ENCODE assay signal across 8 cellular contexts in the genomic region with DNA sequence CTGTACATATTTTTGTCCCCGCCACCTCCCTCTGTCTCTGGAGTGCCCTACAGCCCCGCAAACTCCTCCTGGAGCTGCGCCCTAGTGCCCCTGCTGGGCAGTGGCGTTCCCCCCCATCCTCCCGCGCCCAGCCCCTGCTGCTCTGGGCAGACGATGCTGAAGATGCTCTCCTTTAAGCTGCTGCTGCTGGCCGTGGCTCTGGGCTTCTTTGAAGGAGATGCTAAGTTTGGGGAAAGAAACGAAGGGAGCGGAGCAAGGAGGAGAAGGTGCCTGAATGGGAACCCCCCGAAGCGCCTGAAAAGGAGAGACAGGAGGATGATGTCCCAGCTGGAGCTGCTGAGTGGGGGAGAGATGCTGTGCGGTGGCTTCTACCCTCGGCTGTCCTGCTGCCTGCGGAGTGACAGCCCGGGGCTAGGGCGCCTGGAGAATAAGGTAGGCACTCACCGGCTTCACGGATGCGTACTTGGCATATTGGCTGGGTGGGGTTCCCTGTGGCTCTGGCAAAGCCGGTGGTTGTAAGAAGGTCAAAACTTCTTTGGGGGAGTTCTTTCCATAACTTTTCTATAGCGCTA. TPM values are rescaled to one million over a fixed set of nuclear protein-coding genes. Genes with fewer than 3 reads are reported as not detected.
DNase-seq lines count a peak whose midpoint lies in the region; ATAC-seq, FAIRE-seq and TF ChIP-seq lines count a peak whose summit lies in the region.

No MANE protein-coding gene starts in this region.

- peak; percentile 56 for DNase-seq in ELR (ENCODE audit: low read depth)
- no peak for DNase-seq in ascending aorta (ENCODE audit: low spot score in 2 of 2)
- no peak for DNase-seq in keratinocyte (ENCODE audit: low read depth, low spot score)
- no peak for DNase-seq in RKO (ENCODE audit: low spot score)

- H3K4me1 Mint-ChIP-seq in stimulated activated memory B cell treated with anti-CD40 and anti-IgM and Interleukin-4, amounts not matched to agents 10 μg/mL and 1 μg/mL and 100 μg/mL, for 72 hours = peaks cover 15% of the 10 kb centered on the region

- no peak overlapping the region for H3K9ac ChIP-seq in keratinocyte (ENCODE audit: control insufficient read depth, extremely low read depth, insufficient read depth, low read length)

- H3K36me3 ChIP-seq in ascending aorta (no peaks in the 10 kb centered on the region), keratinocyte (ENCODE audit: control insufficient read depth in 2 of 2, extremely low read depth in 1 of 2, insufficient read depth in 2 of 2, low read length in 2 of 2) (no peaks in the 10 kb centered on the region)

- H3K4me2 ChIP-seq in keratinocyte (ENCODE audit: control insufficient read depth, extremely low read depth, insufficient read depth, low read depth, low read length) = peak overlapping the region; percentile 75

- no peak overlapping the region for H3K27ac Mint-ChIP-seq in stimulated activated memory B cell treated with anti-CD40 and anti-IgM and Interleukin-4, amounts not matched to agents 10 μg/mL and 1 μg/mL and 100 μg/mL, for 72 hours

- H2AFZ ChIP-seq in keratinocyte (ENCODE audit: control insufficient read depth, low read length) = peak overlapping the region; percentile 91

- H3K4me3 Mint-ChIP-seq in stimulated activated memory B cell treated with anti-CD40 and anti-IgM and Interleukin-4, amounts not matched to agents 10 μg/mL and 1 μg/mL and 100 μg/mL, for 72 hours = peak overlapping the region; percentile 63

- H3K79me2 ChIP-seq in keratinocyte (ENCODE audit: control insufficient read depth, insufficient read depth, low read length) = no peaks in the 10 kb centered on the region

- H3K4me1 ChIP-seq in ascending aorta (peaks cover 0 to 10% of the 10 kb centered on the region in 2 donors), keratinocyte (ENCODE audit: control insufficient read depth, extremely low read depth, insufficient read depth, low read length) (peaks cover 12% of the 10 kb centered on the region)

- H3K27me3 ChIP-seq in ascending aorta (no peaks in the 10 kb centered on the region), keratinocyte (ENCODE audit: control insufficient read depth, extremely low read depth, insufficient read depth, low read length) (peaks cover 34% of the 10 kb centered on the region)

- H3K9me3 ChIP-seq in ascending aorta = no peaks in the 10 kb centered on the region
- no peaks in the 10 kb centered on the region for H3K9me3 ChIP-seq in keratinocyte (ENCODE audit: control insufficient read depth, low read depth, low read length)

- ATAC-seq in HG02884 (IDR thresholded peaks at IDR 0.05; ENCODE audit: unreplicated experiment) (peak; percentile 31), HG03097 (IDR thresholded peaks at IDR 0.05; ENCODE audit: low FRiP score, unreplicated experiment) (no peak), HG03378 (IDR thresholded peaks at IDR 0.05; ENCODE audit: unreplicated experiment) (no peak)
- ATAC-seq in stimulated activated memory B cell treated with anti-CD40 and anti-IgM and Interleukin-4, amounts not matched to agents 10 μg/mL and 1 μg/mL and 100 μg/mL, for 72 hours = no peak

- H4K20me1 ChIP-seq in keratinocyte (ENCODE audit: control insufficient read depth, extremely low read depth, insufficient read depth, low read length) = no peaks in the 10 kb centered on the region

- H3K27me3 Mint-ChIP-seq in stimulated activated memory B cell treated with anti-CD40 and anti-IgM and Interleukin-4, amounts not matched to agents 10 μg/mL and 1 μg/mL and 100 μg/mL, for 72 hours = peaks cover 40% of the 10 kb centered on the region

- TF ChIP-seq CTCF in ascending aorta (IDR thresholded peaks at IDR 0.05) = peak in 1 of 3 experiments; percentile 11
- TF ChIP-seq CTCF in keratinocyte (optimal IDR thresholded peaks at IDR 0.05 in 1 of 3, IDR thresholded peaks at IDR 0.05 in 1 of 3, conservative IDR thresholded peaks at IDR 0.05 in 1 of 3; ENCODE audit: extremely low read depth in 1 of 3, insufficient read depth in 2 of 3, low read length in 3 of 3) = peak in 1 of 3 experiments; percentile 26

- no peaks in the 10 kb centered on the region for H3K9me1 ChIP-seq in keratinocyte (ENCODE audit: control insufficient read depth, extremely low read depth, insufficient read depth, low read length)

- H3K36me3 Mint-ChIP-seq in stimulated activated memory B cell treated with anti-CD40 and anti-IgM and Interleukin-4, amounts not matched to agents 10 μg/mL and 1 μg/mL and 100 μg/mL, for 72 hours = no peaks in the 10 kb centered on the region

- intact Hi-C loops in ascending aorta (cut with DNase I) = no loop called here

- no peak overlapping the region for H3K27ac ChIP-seq in ascending aorta
- H3K27ac ChIP-seq in keratinocyte (ENCODE audit: control insufficient read depth, insufficient read depth, low read length) = no peak overlapping the region

- H3K4me3 ChIP-seq in ascending aorta (peak overlapping the region; percentile 62 to 77), keratinocyte (ENCODE audit: control insufficient read depth in 2 of 3, extremely low read depth in 1 of 3, insufficient read depth in 2 of 3, low read depth in 1 of 3, low read length in 3 of 3) (peak overlapping the region; percentile 31 to 75 (median 66))

- no peaks in the 10 kb centered on the region for H3K9me3 Mint-ChIP-seq in stimulated activated memory B cell treated with anti-CD40 and anti-IgM and Interleukin-4, amounts not matched to agents 10 μg/mL and 1 μg/mL and 100 μg/mL, for 72 hours

- no peak for FAIRE-seq in keratinocyte (lab: Jason Lieb, UNC)

- dilution Hi-C loops in keratinocyte (cut with MboI; ENCODE audit: extremely low pct_ligation_motif_present, low sequenced_read_pairs) = no loop called here

RNA-seq across cellular contexts. Expression of a gene that starts 0.7 kb away (rescaled TPM):
- 2.2 TPM for total RNA-seq in ascending aorta
- 0.08 to 0.44 TPM (median 0.20 TPM) in 3 replicates for polyA plus RNA-seq in keratinocyte
- 0.85 TPM for polyA plus RNA-seq in keratinocyte (2011; ENCODE audit: low read depth)
- 0.04 and 0.06 TPM in 2 replicates for polyA plus RNA-seq in keratinocyte (2011; cell fraction: cytosol; rRNA removed)
- polyA plus RNA-seq in keratinocyte (2011; cell fraction: nucleus; rRNA removed) = 0.03 and 0.19 TPM in 2 replicates
- 0.07 and 0.71 TPM in 2 replicates for polyA plus RNA-seq in keratinocyte (2012; ENCODE audit: low replicate concordance)
- 0.10 to 0.13 TPM in 2 of 3 replicates, not detected in the other for polyA minus RNA-seq in keratinocyte
- polyA minus RNA-seq in keratinocyte (2011; cell fraction: cytosol; rRNA and poly(A)+ RNA removed) = not detected
- polyA minus RNA-seq in keratinocyte (2011; cell fraction: nucleus; rRNA and poly(A)+ RNA removed) = not detected in 2 replicates
